ENCODE assay signal across 17 cellular contexts in the genomic region with DNA sequence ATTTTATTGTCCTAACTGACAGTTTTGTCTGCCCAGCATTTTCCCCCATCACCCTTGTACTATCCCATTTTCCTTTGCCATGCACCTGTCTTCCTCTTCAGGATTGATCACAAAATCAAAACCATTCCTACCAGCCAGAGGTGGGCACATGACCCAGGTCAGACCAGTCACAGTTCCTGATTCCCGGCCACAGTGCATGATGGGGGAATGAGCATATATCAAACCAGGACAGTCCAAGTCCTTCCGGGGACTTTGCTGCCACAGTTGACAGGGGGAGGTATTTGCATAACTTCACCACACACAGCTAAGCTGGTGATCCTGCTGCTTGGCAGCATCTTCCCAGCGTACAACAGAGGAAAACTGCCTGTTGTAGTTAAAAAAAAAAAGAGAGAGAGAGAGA.
A peak's percentile ranks its signal among the peaks of the same experiment; 100 is the strongest.
DNase-seq lines count a peak whose midpoint lies in the region; ATAC-seq, FAIRE-seq and TF ChIP-seq lines count a peak whose summit lies in the region.
"Had no signal": no experiment of that assay in that cellular context is flagged by ENCODE, and none has a peak within 500 bp of the region (broad histone marks: within the 10 kb centered on the region; RNA-seq: fewer than 3 reads in every experiment).

No MANE protein-coding gene starts in this region.

- DNase-seq in NCI-H526 (lab: John Stamatoyannopoulos, UW) (peak; percentile 45 to 76), bronchial epithelial cell (ENCODE audit: low read depth) (no peak), nephron progenitor cell (peak; percentile 8), NCI-H2029 treated with DMSO at 0.1 percent for 48 hours (lab: John Stamatoyannopoulos, UW) (no peak)
- no peak for DNase-seq in stimulated activated naive B cell treated with anti-CD40 and anti-IgM and Interleukin-4, amounts not matched to agents 10 μg/mL and 1 μg/mL and 100 μg/mL, for 72 hours
- DNase-seq: ACHN; C1 segment of cervical spinal cord; CD4-positive, alpha-beta T cell; DMS79; IMR-90; KBM-7 had no signal

- H3K36me3 Mint-ChIP-seq in nephron progenitor cell (ENCODE audit: low read depth) = no peaks in the 10 kb centered on the region
- no peaks in the 10 kb centered on the region for H3K36me3 Mint-ChIP-seq in stimulated activated naive B cell treated with anti-CD40 and anti-IgM and Interleukin-4, amounts not matched to agents 10 μg/mL and 1 μg/mL and 100 μg/mL, for 72 hours

- TF ChIP-seq CTCF in bronchial epithelial cell (IDR thresholded peaks at IDR 0.05; ENCODE audit: insufficient read depth, low read length, severe bottlenecking) (no peak), nephron progenitor cell (IDR thresholded peaks at IDR 0.05) (no peak)

- no peaks in the 10 kb centered on the region for H3K9me3 Mint-ChIP-seq in nephron progenitor cell
- peaks cover 0 to 2% of the 10 kb centered on the region in 2 donors for H3K9me3 Mint-ChIP-seq in stimulated activated naive B cell treated with anti-CD40 and anti-IgM and Interleukin-4, amounts not matched to agents 10 μg/mL and 1 μg/mL and 100 μg/mL, for 72 hours
- H3K9me3 Mint-ChIP-seq: CD4-positive, alpha-beta T cell had no signal

- H3K27me3 ChIP-seq in bronchial epithelial cell (ENCODE audit: control insufficient read depth, insufficient read depth, low read length) = no peaks in the 10 kb centered on the region

- peaks cover 50% of the 10 kb centered on the region for H3K4me1 Mint-ChIP-seq in nephron progenitor cell
- H3K4me1 Mint-ChIP-seq in stimulated activated naive B cell treated with anti-CD40 and anti-IgM and Interleukin-4, amounts not matched to agents 10 μg/mL and 1 μg/mL and 100 μg/mL, for 72 hours = no peaks in the 10 kb centered on the region

- no peak for ATAC-seq in stimulated activated naive B cell treated with anti-CD40 and anti-IgM and Interleukin-4, amounts not matched to agents 10 μg/mL and 1 μg/mL and 100 μg/mL, for 72 hours (replicated peaks)
- ATAC-seq in HG02798 (IDR thresholded peaks at IDR 0.05; ENCODE audit: poor library complexity, unreplicated experiment) = no peak
- ATAC-seq in GM18870 (IDR thresholded peaks at IDR 0.05; ENCODE audit: unreplicated experiment) = no peak
- ATAC-seq: GM12878 had no signal

- no peaks in the 10 kb centered on the region for H3K36me3 ChIP-seq in bronchial epithelial cell (ENCODE audit: control insufficient read depth, insufficient read depth, low read length)
- H3K36me3 ChIP-seq: HAP-1 had no signal

- peaks cover 3% of the 10 kb centered on the region for H3K27me3 Mint-ChIP-seq in nephron progenitor cell (ENCODE audit: low read depth, poor library complexity)
- no peaks in the 10 kb centered on the region for H3K27me3 Mint-ChIP-seq in stimulated activated naive B cell treated with anti-CD40 and anti-IgM and Interleukin-4, amounts not matched to agents 10 μg/mL and 1 μg/mL and 100 μg/mL, for 72 hours
- H3K27me3 Mint-ChIP-seq: B cell; CD4-positive, alpha-beta T cell had no signal

- FAIRE-seq in bronchial epithelial cell (lab: Jason Lieb, UNC) = peak; percentile 18
- FAIRE-seq: GM12878, H1 had no signal

- no peak overlapping the region for H3K4me3 ChIP-seq in bronchial epithelial cell (ENCODE audit: low read depth, low read length)
- H3K4me3 ChIP-seq: GM12878, HAP-1 had no signal

- H3K27ac Mint-ChIP-seq in nephron progenitor cell = peak overlapping the region; percentile 60
- peak overlapping the region; percentile 38 for H3K27ac Mint-ChIP-seq in stimulated activated naive B cell treated with anti-CD40 and anti-IgM and Interleukin-4, amounts not matched to agents 10 μg/mL and 1 μg/mL and 100 μg/mL, for 72 hours
- H3K27ac Mint-ChIP-seq: B cell; CD4-positive, alpha-beta T cell had no signal

- H3K4me3 Mint-ChIP-seq in nephron progenitor cell = no peak overlapping the region
- H3K4me3 Mint-ChIP-seq in stimulated activated naive B cell treated with anti-CD40 and anti-IgM and Interleukin-4, amounts not matched to agents 10 μg/mL and 1 μg/mL and 100 μg/mL, for 72 hours = no peak overlapping the region
- H3K4me3 Mint-ChIP-seq: B cell; CD4-positive, alpha-beta T cell had no signal

Comparison
In these comparisons a context has a peak if more than half of its experiments do, and no peak if none do; other contexts are left out.
1. DNase-seq: peak in NCI-H526 (2 of 2) and nephron progenitor cell (single experiment); none in bronchial epithelial cell (single experiment), stimulated activated naive B cell treated with anti-CD40 and anti-IgM and Interleukin-4, amounts not matched to agents 10 μg/mL and 1 μg/mL and 100 μg/mL, for 72 hours (single experiment) and NCI-H2029 treated with DMSO at 0.1 percent for 48 hours (single experiment).